Comparison of ENCODE assay signal across 29 cellular contexts in the genomic region with DNA sequence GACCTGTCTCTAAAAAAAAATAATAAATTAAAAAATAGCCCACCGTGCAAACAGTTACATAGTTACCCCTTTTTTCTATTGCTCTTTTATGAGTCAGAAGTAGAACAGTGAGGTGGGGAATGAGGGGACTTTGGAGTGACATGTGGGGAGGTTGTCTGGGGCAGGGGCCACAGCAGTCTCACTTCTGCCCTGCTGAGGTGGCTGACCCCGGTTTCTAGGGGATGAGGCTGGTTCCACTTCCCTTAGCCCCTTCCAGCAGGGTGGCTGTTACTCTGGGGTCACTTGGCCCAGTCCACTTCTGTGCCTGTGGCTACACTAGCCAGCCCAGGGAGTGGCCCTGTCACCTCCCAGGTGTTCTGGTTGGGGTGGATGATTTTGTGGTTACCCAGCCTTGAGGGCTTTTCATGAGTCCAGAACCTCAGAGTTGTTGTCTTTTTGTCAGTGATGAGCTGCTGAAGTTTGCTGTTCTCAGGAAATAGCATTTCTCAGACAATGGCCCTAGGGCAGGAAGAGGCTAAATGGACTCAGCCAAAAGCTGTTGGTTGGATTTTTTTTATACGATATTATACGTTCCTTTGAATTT. TPM values are rescaled to one million over a fixed set of nuclear protein-coding genes. Genes with fewer than 3 reads are reported as not detected.
A peak's percentile ranks its signal among the peaks of the same experiment; 100 is the strongest.
DNase-seq lines count a peak whose midpoint lies in the region; ATAC-seq, FAIRE-seq and TF ChIP-seq lines count a peak whose summit lies in the region.
"Had no signal": no experiment of that assay in that cellular context is flagged by ENCODE, and none has a peak within 500 bp of the region (broad histone marks: within the 10 kb centered on the region; RNA-seq: fewer than 3 reads in every experiment).

No MANE protein-coding gene starts in this region.

- 53 to 80% methylated on average over 4 of the region's 4 CpGs for WGBS in pancreas, 2 donors

- H3K4me1 ChIP-seq in KMS-11 (ENCODE audit: low read depth, poor library complexity, severe bottlenecking) (peaks cover 26% of the 10 kb centered on the region), parathyroid adenoma (peaks cover 37% of the 10 kb centered on the region), pancreas (no peaks in the 10 kb centered on the region)
- H3K4me1 ChIP-seq: gastrocnemius medialis, tibial artery had no signal

- no peaks in the 10 kb centered on the region for H3K27me3 ChIP-seq in KMS-11 (ENCODE audit: insufficient read depth, low read depth)
- H3K27me3 ChIP-seq in parathyroid adenoma (ENCODE audit: control insufficient read depth, insufficient read depth, low read length), result no peaks in the 10 kb centered on the region
- no peaks in the 10 kb centered on the region for H3K27me3 ChIP-seq in pancreas
- H3K27me3 ChIP-seq: dorsolateral prefrontal cortex, gastrocnemius medialis, ovary, tibial artery had no signal

- CTCF ChIA-PET in activated CD4-positive, alpha-beta T cell treated with anti-CD3 and anti-CD28 coated beads for 36 hours (lab: Charles Lee), result no interaction called here

- H3K79me2 ChIP-seq in KMS-11 (ENCODE audit: insufficient read depth, low read depth) (no peaks in the 10 kb centered on the region), parathyroid adenoma (no peaks in the 10 kb centered on the region)

- peaks cover 57% of the 10 kb centered on the region for H3K36me3 Mint-ChIP-seq in activated CD4-positive, alpha-beta T cell treated with anti-CD3 and anti-CD28 coated beads for 36 hours (ENCODE audit: low read depth)

- H3K27ac Mint-ChIP-seq in activated CD4-positive, alpha-beta T cell treated with anti-CD3 and anti-CD28 coated beads for 36 hours, result no peak overlapping the region
- H3K27ac Mint-ChIP-seq: activated naive CD4-positive, alpha-beta T cell treated with anti-CD3 and anti-CD28 coated beads, Interleukin-2, amount 50 U/mL, for 24 hours; brain; nephron progenitor cell had no signal

- H2AFZ ChIP-seq in KMS-11 (ENCODE audit: low read depth) (no peak overlapping the region), parathyroid adenoma (no peak overlapping the region)
- H2AFZ ChIP-seq: PC-9 had no signal

- H3K4me3 Mint-ChIP-seq in activated CD4-positive, alpha-beta T cell treated with anti-CD3 and anti-CD28 coated beads for 36 hours, result no peak overlapping the region
- H3K4me3 Mint-ChIP-seq: activated CD8-positive, alpha-beta T cell treated with anti-CD3 and anti-CD28 coated beads, Interleukin-2, amount 10 ng/mL, durations not matched to agents 7 days and 5 days; activated naive CD4-positive, alpha-beta T cell treated with anti-CD3 and anti-CD28 coated beads, Interleukin-2, amount 50 U/mL, for 24 hours; brain; CD4-positive, alpha-beta memory T cell; nephron progenitor cell had no signal

- H3K9ac ChIP-seq in KMS-11 (no peak overlapping the region), parathyroid adenoma (no peak overlapping the region)

- no peaks in the 10 kb centered on the region for H3K9me3 Mint-ChIP-seq in activated CD4-positive, alpha-beta T cell treated with anti-CD3 and anti-CD28 coated beads for 36 hours (ENCODE audit: low read depth)
- H3K9me3 Mint-ChIP-seq: activated naive CD4-positive, alpha-beta T cell treated with anti-CD3 and anti-CD28 coated beads, Interleukin-2, amount 50 U/mL, for 24 hours; brain; CD4-positive, alpha-beta memory T cell; nephron progenitor cell had no signal

- intact Hi-C loops in activated CD4-positive, alpha-beta T cell treated with anti-CD3 and anti-CD28 coated beads for 36 hours (cut with DNase I, micrococcal nuclease), result no loop called here
- intact Hi-C loops in pancreas (cut with DNase I), result no loop called here

- ATAC-seq in activated CD4-positive, alpha-beta T cell treated with anti-CD3 and anti-CD28 coated beads for 36 hours, result no peak
- ATAC-seq in SK-N-SH treated with all-trans-retinoic acid at 6 μM for 48 hours (no peak), pancreas (no peak)
- ATAC-seq: activated CD8-positive, alpha-beta T cell treated with anti-CD3 and anti-CD28 coated beads, Interleukin-2, amount 10 ng/mL, durations not matched to agents 7 days and 5 days; gastrocnemius medialis; HCT116; mucosa of descending colon; right cardiac atrium had no signal

- H3K4me3 ChIP-seq in GM12865 (ENCODE audit: low read depth, low read length), result no peak overlapping the region
- H3K4me3 ChIP-seq in KMS-11 (IDR thresholded peaks at IDR 0.05; ENCODE audit: insufficient read depth, low read depth, low read length), result no peak overlapping the region
- no peak overlapping the region for H3K4me3 ChIP-seq in parathyroid adenoma (ENCODE audit: low read depth, low read length)
- no peak overlapping the region for H3K4me3 ChIP-seq in pancreas
- H3K4me3 ChIP-seq: dorsolateral prefrontal cortex, gastrocnemius medialis, lung, mucosa of descending colon, ovary, PC-9, tibial artery had no signal

- H3K4me2 ChIP-seq in KMS-11, result peak overlapping the region; percentile 27; the same call in 1 of the 2 replicates
- H3K4me2 ChIP-seq in parathyroid adenoma (ENCODE audit: low read length), result no peak overlapping the region
- H3K4me2 ChIP-seq: PC-9 had no signal

- H3K27me3 Mint-ChIP-seq in activated CD4-positive, alpha-beta T cell treated with anti-CD3 and anti-CD28 coated beads for 36 hours, result no peaks in the 10 kb centered on the region
- H3K27me3 Mint-ChIP-seq: activated naive CD4-positive, alpha-beta T cell treated with anti-CD3 and anti-CD28 coated beads, Interleukin-2, amount 50 U/mL, for 24 hours; CD4-positive, alpha-beta memory T cell had no signal

- H3K36me3 ChIP-seq in KMS-11 (ENCODE audit: insufficient read depth) (no peaks in the 10 kb centered on the region), parathyroid adenoma (ENCODE audit: control insufficient read depth, insufficient read depth, low read length) (no peaks in the 10 kb centered on the region), pancreas (peaks cover 10 to 19% (median 14%) of the 10 kb centered on the region in 3 donors)
- H3K36me3 ChIP-seq: ovary had no signal

- no peak for FAIRE-seq in pancreas (lab: Jason Lieb, UNC)
- FAIRE-seq: D721Med had no signal

- peak; percentile 32 for DNase-seq in GM12865 (ENCODE audit: low read depth)
- peak; percentile 17 for DNase-seq in dermis blood vessel endothelial cell
- DNase-seq in activated CD4-positive, alpha-beta T cell treated with anti-CD3 and anti-CD28 coated beads for 36 hours, result no peak
- DNase-seq in pancreas, result no peak
- no peak for DNase-seq in stimulated activated CD4-positive, alpha-beta T cell treated with anti-CD3 and anti-CD28 coated beads, Interleukin-2, amount 100 ng/mL, for 24 hours
- DNase-seq: activated CD8-positive, alpha-beta T cell treated with anti-CD3 and anti-CD28 coated beads, Interleukin-2, amount 10 ng/mL, durations not matched to agents 7 days and 5 days; amniotic stem cell; CD4-positive, alpha-beta memory T cell; dorsolateral prefrontal cortex; gastrocnemius medialis; mucosa of descending colon; NCI-H2029 treated with DMSO at 0.1 percent for 48 hours; NCI-H526 treated with DMSO at 0.1 percent for 48 hours; nephron progenitor cell; ovary; PC-9; right cardiac atrium; SHP77; stimulated activated CD4-positive, alpha-beta T cell treated with anti-CD3 and anti-CD28 coated beads, Interleukin-1b, Interleukin-23, amount 100 ng/mL, for 48 hours; SW 1271; tibial artery had no signal

- H3K9me3 ChIP-seq in parathyroid adenoma (ENCODE audit: control insufficient read depth, low read length) (no peaks in the 10 kb centered on the region), pancreas (no peaks in the 10 kb centered on the region)
- H3K9me3 ChIP-seq: gastrocnemius medialis, mucosa of descending colon, ovary, tibial artery had no signal

- POLR2A ChIA-PET in activated CD4-positive, alpha-beta T cell treated with anti-CD3 and anti-CD28 coated beads for 36 hours (lab: Charles Lee), result interaction anchor here (0.8 kb wide), 1 partner anchor 525 kb away, joined by 4 read pairs; no protein-coding TSS in a partner anchor

- TF ChIP-seq CTCF in GM12865 (IDR thresholded peaks at IDR 0.05; ENCODE audit: insufficient read depth, low read depth, low read length, missing control alignments) (no peak), KMS-11 (conservative IDR thresholded peaks at IDR 0.05; ENCODE audit: low read depth, low read length) (no peak), parathyroid adenoma (IDR thresholded peaks at IDR 0.05) (no peak), pancreas (IDR thresholded peaks at IDR 0.05) (no peak)

- H4K20me1 ChIP-seq in KMS-11 (ENCODE audit: insufficient read depth), result no peaks in the 10 kb centered on the region

- H3K27ac ChIP-seq in KMS-11 (peak overlapping the region; percentile 33; the same call in 1 of the 2 replicates), parathyroid adenoma (peak overlapping the region; percentile 98), pancreas (no peak overlapping the region)
- H3K27ac ChIP-seq: dorsolateral prefrontal cortex, gastrocnemius medialis, ovary, PC-9, tibial artery had no signal

- no peaks in the 10 kb centered on the region for H3K4me1 Mint-ChIP-seq in activated CD4-positive, alpha-beta T cell treated with anti-CD3 and anti-CD28 coated beads for 36 hours
- H3K4me1 Mint-ChIP-seq: activated naive CD4-positive, alpha-beta T cell treated with anti-CD3 and anti-CD28 coated beads, Interleukin-2, amount 50 U/mL, for 24 hours; brain; CD4-positive, alpha-beta memory T cell; nephron progenitor cell had no signal

TF ChIP-seq in SK-N-SH treated with all-trans-retinoic acid at 6 μM for 48 hours, 23 proteins besides CTCF, POLR2A, EP300 and RAD21:
- TF ChIP-seq, protein P1, sequence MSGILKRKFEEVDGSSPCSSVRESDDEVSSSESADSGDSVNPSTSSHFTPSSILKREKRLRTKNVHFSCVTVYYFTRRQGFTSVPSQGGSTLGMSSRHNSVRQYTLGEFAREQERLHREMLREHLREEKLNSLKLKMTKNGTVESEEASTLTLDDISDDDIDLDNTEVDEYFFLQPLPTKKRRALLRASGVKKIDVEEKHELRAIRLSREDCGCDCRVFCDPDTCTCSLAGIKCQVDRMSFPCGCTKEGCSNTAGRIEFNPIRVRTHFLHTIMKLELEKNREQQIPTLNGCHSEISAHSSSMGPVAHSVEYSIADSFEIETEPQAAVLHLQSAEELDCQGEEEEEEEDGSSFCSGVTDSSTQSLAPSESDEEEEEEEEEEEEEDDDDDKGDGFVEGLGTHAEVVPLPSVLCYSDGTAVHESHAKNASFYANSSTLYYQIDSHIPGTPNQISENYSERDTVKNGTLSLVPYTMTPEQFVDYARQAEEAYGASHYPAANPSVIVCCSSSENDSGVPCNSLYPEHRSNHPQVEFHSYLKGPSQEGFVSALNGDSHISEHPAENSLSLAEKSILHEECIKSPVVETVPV (CRISPR knock-in tag; IDR thresholded peaks at IDR 0.05), result no peak
- TF ChIP-seq TCF4 (CRISPR knock-in tag; IDR thresholded peaks at IDR 0.05; ENCODE audit: borderline replicate concordance), result no peak

RNA-seq across cellular contexts. Expression of a gene that starts 28.0 kb away (rescaled TPM):
- total RNA-seq in dermis blood vessel endothelial cell (15.1 and 26.3 TPM in 2 replicates), pancreas (10 to 100 TPM; 16.7 to 33.5 (median 29.0) TPM)
- 10 to 100 TPM; 59.2 to 60.5 TPM for total RNA-seq in activated CD4-positive, alpha-beta T cell treated with anti-CD3 and anti-CD28 coated beads for 36 hours
- 10 to 100 TPM; 13.8 to 17.1 TPM for polyA plus RNA-seq in pancreas

Comparison
In these comparisons a context has a peak if more than half of its experiments do, and no peak if none do; other contexts are left out.
1. DNase-seq: peak in GM12865 (single experiment) and dermis blood vessel endothelial cell (single experiment); none in activated CD4-positive, alpha-beta T cell treated with anti-CD3 and anti-CD28 coated beads for 36 hours (single experiment), pancreas (0 of 6) and stimulated activated CD4-positive, alpha-beta T cell treated with anti-CD3 and anti-CD28 coated beads, Interleukin-2, amount 100 ng/mL, for 24 hours (0 of 2).
2. H3K27ac ChIP-seq: peak in KMS-11 (single experiment) and parathyroid adenoma (single experiment); none in pancreas (0 of 4).